Comparison of ENCODE assay signal across 18 cellular contexts in genomic region chr17:41315814-41316430, GRCh38. TPM values are rescaled to one million over a fixed set of nuclear protein-coding genes. Genes with fewer than 3 reads are reported as not detected.
DNase-seq lines count a peak whose midpoint lies in the region; ATAC-seq and TF ChIP-seq lines count a peak whose summit lies in the region.
"Had no signal": no experiment of that assay in that cellular context is flagged by ENCODE, and none has a peak within 500 bp of the region (broad histone marks: within the 10 kb centered on the region; RNA-seq: fewer than 3 reads in every experiment).

No MANE protein-coding gene starts in this region.

- H3K4me1 ChIP-seq in GM23338 (ENCODE audit: insufficient read depth) = no peaks in the 10 kb centered on the region
- no peaks in the 10 kb centered on the region for H3K4me1 ChIP-seq in left ventricle myocardium inferior
- H3K4me1 ChIP-seq in HAP-1 = no peaks in the 10 kb centered on the region

- no peaks in the 10 kb centered on the region; the same call in 2 of the 3 replicates for H3K4me1 Mint-ChIP-seq in GM23338
- peaks cover 6% of the 10 kb centered on the region for H3K4me1 Mint-ChIP-seq in activated T-helper 17 cell treated with anti-CD3 and anti-CD28 coated beads, Interleukin-2, amount 50 U/mL, for 72 hours

- H3K27me3 Mint-ChIP-seq in GM23338 (ENCODE audit: insufficient read depth, low read depth, poor library complexity) = peaks cover 6% of the 10 kb centered on the region
- no peaks in the 10 kb centered on the region for H3K27me3 Mint-ChIP-seq in activated T-helper 17 cell treated with anti-CD3 and anti-CD28 coated beads, Interleukin-2, amount 50 U/mL, for 72 hours

- H3K36me3 ChIP-seq in GM23338 (ENCODE audit: insufficient read depth) = no peaks in the 10 kb centered on the region
- H3K36me3 ChIP-seq in left ventricle myocardium inferior = no peaks in the 10 kb centered on the region
- H3K36me3 ChIP-seq in HAP-1 (replicated peaks) = no peaks in the 10 kb centered on the region

- H3K27me3 ChIP-seq in GM23338 (ENCODE audit: insufficient read depth) = no peaks in the 10 kb centered on the region
- peaks cover 59% of the 10 kb centered on the region for H3K27me3 ChIP-seq in left ventricle myocardium inferior (ENCODE audit: low read depth)
- peaks cover 8% of the 10 kb centered on the region for H3K27me3 ChIP-seq in HAP-1 (ENCODE audit: low read depth)

- DNase-seq in DMS153 (lab: John Stamatoyannopoulos, UW) (peak; percentile 39), GM23338 (ENCODE audit: low spot score) (no peak), left kidney (ENCODE audit: low read depth, low spot score) (peak; percentile 60), left ventricle myocardium inferior (no peak), HAP-1 (ENCODE audit: low spot score in 2 of 2) (no peak)
- DNase-seq: CD8-positive, alpha-beta memory T cell; DMS53; KG1; NCI-H187 treated with DMSO at 0.1 percent for 48 hours; NCI-H2171 treated with DMSO at 0.1 percent for 48 hours; PC-3 had no signal

- H4K20me1 ChIP-seq in GM23338 (replicated peaks; ENCODE audit: insufficient read depth) = no peaks in the 10 kb centered on the region

- H3K27ac ChIP-seq in GM23338 (ENCODE audit: low read depth) = no peak overlapping the region
- no peak overlapping the region for H3K27ac ChIP-seq in left ventricle myocardium inferior (replicated peaks)
- H3K27ac ChIP-seq: HL-60 had no signal

- H3K4me2 ChIP-seq in GM23338 = no peak overlapping the region

- no peak overlapping the region for H3K27ac Mint-ChIP-seq in GM23338
- peak overlapping the region; percentile 38 for H3K27ac Mint-ChIP-seq in activated T-helper 17 cell treated with anti-CD3 and anti-CD28 coated beads, Interleukin-2, amount 50 U/mL, for 72 hours

- in situ Hi-C loops in HAP-1 (cut with MboI; ENCODE audit: low sequenced_read_pairs) = no loop called here

- H3K4me3 ChIP-seq in GM23338 (no peak overlapping the region), left ventricle myocardium inferior (no peak overlapping the region), HAP-1 (no peak overlapping the region)
- H3K4me3 ChIP-seq: GM12878 had no signal

- peaks cover 6% of the 10 kb centered on the region; the same call in 1 of the 3 replicates for H3K36me3 Mint-ChIP-seq in GM23338 (ENCODE audit: low read depth)
- H3K36me3 Mint-ChIP-seq in activated T-helper 17 cell treated with anti-CD3 and anti-CD28 coated beads, Interleukin-2, amount 50 U/mL, for 72 hours (ENCODE audit: low read depth) = no peaks in the 10 kb centered on the region

- TF ChIP-seq CTCF in GM23338 (conservative IDR thresholded peaks at IDR 0.05; ENCODE audit: low read depth in 2 of 2) = no peak
- TF ChIP-seq CTCF in left ventricle myocardium inferior (IDR thresholded peaks at IDR 0.05; ENCODE audit: borderline replicate concordance) = no peak

- H3K9me3 Mint-ChIP-seq in GM23338 = peaks cover 11% of the 10 kb centered on the region; the same call in 2 of the 3 replicates
- H3K9me3 Mint-ChIP-seq in activated T-helper 17 cell treated with anti-CD3 and anti-CD28 coated beads, Interleukin-2, amount 50 U/mL, for 72 hours = no peaks in the 10 kb centered on the region

- H3K4me3 Mint-ChIP-seq in GM23338 = no peak overlapping the region
- no peak overlapping the region for H3K4me3 Mint-ChIP-seq in activated T-helper 17 cell treated with anti-CD3 and anti-CD28 coated beads, Interleukin-2, amount 50 U/mL, for 72 hours
- H3K4me3 Mint-ChIP-seq: CD8-positive, alpha-beta memory T cell had no signal

- H3F3A ChIP-seq in GM23338 (replicated peaks; ENCODE audit: low read depth) = no peaks in the 10 kb centered on the region

- ATAC-seq in GM23338 = no peak
- no peak for ATAC-seq in activated T-helper 17 cell treated with anti-CD3 and anti-CD28 coated beads, Interleukin-2, amount 50 U/mL, for 72 hours (replicated peaks)
- no peak for ATAC-seq in HG03378 (IDR thresholded peaks at IDR 0.05; ENCODE audit: unreplicated experiment)
- ATAC-seq: GM12878, PC-3 had no signal

- H3K9me2 ChIP-seq in GM23338 (ENCODE audit: insufficient read depth) = no peaks in the 10 kb centered on the region

- 0 out of 2 replicates have a peak overlapping the region, but pooled peaks have one; percentile 43 for H2AFZ ChIP-seq in GM23338

- H3K9me3 ChIP-seq in left ventricle myocardium inferior (replicated peaks) (peaks cover 18% of the 10 kb centered on the region), HAP-1 (no peaks in the 10 kb centered on the region)

- no peaks in the 10 kb centered on the region for H3K79me2 ChIP-seq in GM23338 (replicated peaks; ENCODE audit: insufficient read depth)

- intact Hi-C loops in left ventricle myocardium inferior (cut with micrococcal nuclease) = no loop called here

TF ChIP-seq in GM23338, 12 proteins besides CTCF, POLR2A, EP300 and RAD21:
- TF ChIP-seq EZH2 (IDR thresholded peaks at IDR 0.05; ENCODE audit: low read depth, unreplicated experiment) = no peak

RNA-seq across cellular contexts. Expression of gene KRTAP17-1, which starts 0.4 kb away (rescaled TPM):
- not detected in 2 replicates for total RNA-seq in GM23338 (2014; rRNA removed; shearing (Covaris generic))
- polyA plus RNA-seq in GM23338 (2016; fragmentation: Nextera tagmentation; extraction: Ambion mirVana) = not detected in 2 replicates
- total RNA-seq in activated T-helper 17 cell treated with anti-CD3 and anti-CD28 coated beads, Interleukin-2, amount 50 U/mL, for 72 hours = not detected
- total RNA-seq in left ventricle myocardium inferior = not detected
- total RNA-seq: CD8-positive, alpha-beta memory T cell; G401; M059J; PC-3 had no signal
- polyA plus RNA-seq: BJ; CD8-positive, alpha-beta memory T cell had no signal

RNA-seq across cellular contexts. Expression of gene KRTAP16-1, which starts 6.8 kb away (rescaled TPM):
- not detected in 2 replicates for total RNA-seq in GM23338 (2014; rRNA removed; shearing (Covaris generic))
- not detected in 2 replicates for polyA plus RNA-seq in GM23338 (2016; fragmentation: Nextera tagmentation; extraction: Ambion mirVana)
- under 1 TPM; 0.15 to 0.26 TPM for total RNA-seq in activated T-helper 17 cell treated with anti-CD3 and anti-CD28 coated beads, Interleukin-2, amount 50 U/mL, for 72 hours
- not detected for total RNA-seq in left ventricle myocardium inferior
- total RNA-seq: CD8-positive, alpha-beta memory T cell; G401; GM12878; M059J; PC-3 had no signal
- polyA plus RNA-seq: BJ had no signal

RNA-seq across cellular contexts. Expression of gene KRTAP29-1, which starts 13.3 kb away (rescaled TPM):
- total RNA-seq in GM23338 (2014; rRNA removed; shearing (Covaris generic)) = not detected in 2 replicates
- not detected in 2 replicates for polyA plus RNA-seq in GM23338 (2016; fragmentation: Nextera tagmentation; extraction: Ambion mirVana)
- not detected for total RNA-seq in activated T-helper 17 cell treated with anti-CD3 and anti-CD28 coated beads, Interleukin-2, amount 50 U/mL, for 72 hours
- total RNA-seq in left ventricle myocardium inferior = not detected
- total RNA-seq: CD8-positive, alpha-beta memory T cell; G401; GM12878; M059J; PC-3 had no signal
- polyA plus RNA-seq: BJ had no signal

RNA-seq across cellular contexts. Expression of gene KRT33A, which starts 34.7 kb away (rescaled TPM):
- total RNA-seq in GM23338 (2014; rRNA removed; shearing (Covaris generic)) = not detected in 2 replicates
- not detected in 2 replicates for polyA plus RNA-seq in GM23338 (2016; fragmentation: Nextera tagmentation; extraction: Ambion mirVana)
- not detected for total RNA-seq in activated T-helper 17 cell treated with anti-CD3 and anti-CD28 coated beads, Interleukin-2, amount 50 U/mL, for 72 hours
- not detected for total RNA-seq in left ventricle myocardium inferior
- total RNA-seq: CD8-positive, alpha-beta memory T cell; G401; GM12878; PC-3 had no signal
- polyA plus RNA-seq: BJ; CD8-positive, alpha-beta memory T cell; GM12878 had no signal

RNA-seq across cellular contexts. Expression of gene KRTAP9-7, which starts 40.4 kb away (rescaled TPM):
- not detected in 2 replicates for total RNA-seq in GM23338 (2014; rRNA removed; shearing (Covaris generic))
- polyA plus RNA-seq in GM23338 (2016; fragmentation: Nextera tagmentation; extraction: Ambion mirVana) = not detected in 2 replicates
- total RNA-seq in activated T-helper 17 cell treated with anti-CD3 and anti-CD28 coated beads, Interleukin-2, amount 50 U/mL, for 72 hours = not detected
- total RNA-seq in left ventricle myocardium inferior = not detected
- total RNA-seq: CD8-positive, alpha-beta memory T cell; G401; GM12878; M059J; PC-3 had no signal
- polyA plus RNA-seq: BJ; CD8-positive, alpha-beta memory T cell; GM12878 had no signal

Comparison
In these comparisons a context has a peak if more than half of its experiments do, and no peak if none do; other contexts are left out.
1. DNase-seq: peak in DMS153 (single experiment) and left kidney (single experiment); none in GM23338 (single experiment), left ventricle myocardium inferior (single experiment) and HAP-1 (0 of 2).